7 cellular contexts compared by ENCODE assay signal in the genomic region with DNA sequence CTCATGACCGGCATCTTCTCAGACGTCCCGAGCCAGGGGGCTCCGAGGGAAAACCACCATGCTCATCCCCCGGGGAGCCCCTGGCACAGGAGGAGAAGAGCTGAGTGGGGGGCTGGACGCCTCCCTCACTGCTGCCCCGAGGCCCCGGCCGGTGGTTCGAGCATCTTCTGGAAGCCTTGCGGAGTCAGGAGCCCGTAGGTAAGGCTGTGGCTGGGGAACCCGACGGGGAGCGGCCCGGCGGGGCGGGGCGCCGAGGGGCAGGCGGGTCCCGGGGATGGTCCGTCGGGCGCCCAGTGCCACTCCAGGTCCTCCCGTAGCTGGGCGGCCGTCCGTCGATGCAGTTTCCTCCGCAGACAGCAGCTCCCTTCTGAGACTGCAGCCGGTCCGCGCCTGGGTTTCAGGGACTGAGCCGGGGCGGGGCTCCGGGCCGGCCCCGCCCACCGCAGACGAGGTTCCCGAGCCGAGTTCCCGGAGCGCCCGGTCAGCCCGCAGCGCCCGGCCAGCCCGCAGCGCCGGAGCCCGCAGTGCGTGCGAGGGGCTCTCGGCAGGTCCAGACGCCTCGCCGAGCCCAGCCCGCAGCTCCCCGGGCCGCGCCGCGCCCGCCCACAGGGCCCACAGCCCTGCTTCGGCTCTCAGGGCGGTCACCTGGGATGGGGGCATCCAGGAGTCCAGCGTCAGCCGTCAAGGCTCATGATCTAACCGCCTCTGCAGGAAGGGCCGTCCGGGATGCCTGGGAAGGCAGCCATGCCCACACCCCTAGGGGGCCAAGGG. TPM values are rescaled to one million over a fixed set of nuclear protein-coding genes. Genes with fewer than 3 reads are reported as not detected.
DNase-seq lines count a peak whose midpoint lies in the region; TF ChIP-seq lines count a peak whose summit lies in the region.

A gene (minus strand): TSS at position 369 of the 771 bp plus-strand sequence. CDS start 355 bp downstream, at position 14.

- H3K36me3 ChIP-seq in transverse colon = no peaks in the 10 kb centered on the region

- POLR2A ChIA-PET in activated CD4-positive, alpha-beta T cell treated with anti-CD3 and anti-CD28 coated beads, Interleukin-2, amount 10 ng/mL, durations not matched to agents 7 days and 5 days (lab: Charles Lee) = no interaction called here

- in situ Hi-C loops in transverse colon (cut with MboI; ENCODE audit: low pct_ligation_motif_present in 1 of 4, low pct_unique_long_range_greater_than_20kb in 1 of 4, low sequenced_read_pairs in 3 of 4) = loop anchor here in 1 of 4 donors (10.0 kb wide), 1 partner anchor 129 kb away; no protein-coding TSS in a partner anchor

- H3K27ac Mint-ChIP-seq in activated CD4-positive, alpha-beta T cell treated with anti-CD3 and anti-CD28 coated beads, Interleukin-2, amount 10 ng/mL, durations not matched to agents 7 days and 5 days = no peak within 1 kb of the TSS
- peak within 1 kb of the TSS; percentile 1 for H3K27ac Mint-ChIP-seq in mesothelial cell of epicardium

- DNase-seq in LoVo (ENCODE audit: low spot score) (peak; percentile 78), epithelial cell of esophagus (ENCODE audit: low read depth) (peak; percentile 65), mesothelial cell of epicardium (ENCODE audit: low spot score in 2 of 2, unreplicated experiment in 2 of 2) (peak in 1 of 2 experiments; percentile 73), transverse colon (peak; percentile 77), NCI-H1694 treated with DMSO at 0.1 percent for 48 hours (lab: John Stamatoyannopoulos, UW) (no peak)
- DNase-seq in activated CD4-positive, alpha-beta T cell treated with anti-CD3 and anti-CD28 coated beads, Interleukin-2, amount 10 ng/mL, durations not matched to agents 7 days and 5 days = peak; percentile 28

- no peaks in the 10 kb centered on the region for H3K9me3 Mint-ChIP-seq in activated CD4-positive, alpha-beta T cell treated with anti-CD3 and anti-CD28 coated beads, Interleukin-2, amount 10 ng/mL, durations not matched to agents 7 days and 5 days
- no peaks in the 10 kb centered on the region for H3K9me3 Mint-ChIP-seq in mesothelial cell of epicardium

- peaks cover 14% of the 10 kb centered on the region for H3K27me3 Mint-ChIP-seq in activated CD4-positive, alpha-beta T cell treated with anti-CD3 and anti-CD28 coated beads, Interleukin-2, amount 10 ng/mL, durations not matched to agents 7 days and 5 days
- no peaks in the 10 kb centered on the region for H3K27me3 Mint-ChIP-seq in mesothelial cell of epicardium (ENCODE audit: low read depth)

- CTCF ChIA-PET in activated CD4-positive, alpha-beta T cell treated with anti-CD3 and anti-CD28 coated beads, Interleukin-2, amount 10 ng/mL, durations not matched to agents 7 days and 5 days (lab: Charles Lee) = interaction anchor here (0.6 to 2.0 kb wide), 7 partner anchors 9 to 110 kb away, joined by 3 to 7 read pairs (median 5); no protein-coding TSS in a partner anchor

- intact Hi-C loops in transverse colon (cut with DNase I; ENCODE audit: low total_unique reads) = no loop called here

- WGBS in transverse colon (ENCODE audit: low coverage in 1 of 2), 2 donors = 1% methylated on average over 65 of the region's 73 CpGs; no CpG with 5 or more reads in 1 of the 2 donors

- no peaks in the 10 kb centered on the region for H3K27me3 ChIP-seq in transverse colon

- no peak for TF ChIP-seq EP300 in transverse colon (IDR thresholded peaks at IDR 0.05; ENCODE audit: low read depth)

- H3K4me3 Mint-ChIP-seq in activated CD4-positive, alpha-beta T cell treated with anti-CD3 and anti-CD28 coated beads, Interleukin-2, amount 10 ng/mL, durations not matched to agents 7 days and 5 days = peak within 1 kb of the TSS; percentile 48
- H3K4me3 Mint-ChIP-seq in mesothelial cell of epicardium = peak within 1 kb of the TSS; percentile 62

- H3K4me1 Mint-ChIP-seq in activated CD4-positive, alpha-beta T cell treated with anti-CD3 and anti-CD28 coated beads, Interleukin-2, amount 10 ng/mL, durations not matched to agents 7 days and 5 days = no peaks in the 10 kb centered on the region
- H3K4me1 Mint-ChIP-seq in mesothelial cell of epicardium = peaks cover 40% of the 10 kb centered on the region

- no peaks in the 10 kb centered on the region for H3K36me3 Mint-ChIP-seq in activated CD4-positive, alpha-beta T cell treated with anti-CD3 and anti-CD28 coated beads, Interleukin-2, amount 10 ng/mL, durations not matched to agents 7 days and 5 days (ENCODE audit: low read depth)
- no peaks in the 10 kb centered on the region for H3K36me3 Mint-ChIP-seq in mesothelial cell of epicardium

- peak within 1 kb of the TSS; percentile 25 to 44 (median 38) for H3K27ac ChIP-seq in transverse colon

- H3K4me3 ChIP-seq in GM12875 (ENCODE audit: low read depth, low read length) = peak within 1 kb of the TSS; percentile 18
- H3K4me3 ChIP-seq in epithelial cell of esophagus (ENCODE audit: low read length) = peak within 1 kb of the TSS; percentile 69
- H3K4me3 ChIP-seq in transverse colon = peak within 1 kb of the TSS; percentile 40 to 57 (median 44)

- no peaks in the 10 kb centered on the region for H3K9me3 ChIP-seq in transverse colon

- H3K4me1 ChIP-seq in transverse colon = peaks cover 23 to 31% (median 29%) of the 10 kb centered on the region in 4 donors

- TF ChIP-seq POLR2A in transverse colon (IDR thresholded peaks at IDR 0.05) = peak; percentile 52

- TF ChIP-seq CTCF in GM12875 (IDR thresholded peaks at IDR 0.05; ENCODE audit: borderline replicate concordance, insufficient read depth, low read depth, low read length) (no peak), epithelial cell of esophagus (IDR thresholded peaks at IDR 0.05; ENCODE audit: insufficient read depth, low read depth, low read length, missing control alignments) (no peak), mesothelial cell of epicardium (IDR thresholded peaks at IDR 0.05; ENCODE audit: unreplicated experiment) (no peak), transverse colon (IDR thresholded peaks at IDR 0.05) (no peak)

RNA-seq across cellular contexts. Expression of the gene that starts here (rescaled TPM):
- total RNA-seq in activated CD4-positive, alpha-beta T cell treated with anti-CD3 and anti-CD28 coated beads, Interleukin-2, amount 10 ng/mL, durations not matched to agents 7 days and 5 days = under 1 TPM; 0.12 to 0.15 TPM
- 8.4 to 9.6 TPM (median 8.6 TPM) in 3 replicates for total RNA-seq in mesothelial cell of epicardium
- 10 to 100 TPM in 2 of 4 donors, 1 to 10 TPM in 1, not detected in 1; 9.7 to 10.5 (median 10.1) TPM for total RNA-seq in transverse colon

Comparison
In these comparisons a context has a peak if more than half of its experiments do, and no peak if none do; other contexts are left out.
1. Peak in DNase-seq in activated CD4-positive, alpha-beta T cell treated with anti-CD3 and anti-CD28 coated beads, Interleukin-2, amount 10 ng/mL, durations not matched to agents 7 days and 5 days; RNA of the gene not detected or under 1 TPM.
2. H3K4me3 ChIP-seq: peak in every context shown above with its lines; median percentile 69 in epithelial cell of esophagus; 44 in transverse colon; 18 in GM12875.